ENCODE assay signal across 20 cellular contexts in the genomic region with DNA sequence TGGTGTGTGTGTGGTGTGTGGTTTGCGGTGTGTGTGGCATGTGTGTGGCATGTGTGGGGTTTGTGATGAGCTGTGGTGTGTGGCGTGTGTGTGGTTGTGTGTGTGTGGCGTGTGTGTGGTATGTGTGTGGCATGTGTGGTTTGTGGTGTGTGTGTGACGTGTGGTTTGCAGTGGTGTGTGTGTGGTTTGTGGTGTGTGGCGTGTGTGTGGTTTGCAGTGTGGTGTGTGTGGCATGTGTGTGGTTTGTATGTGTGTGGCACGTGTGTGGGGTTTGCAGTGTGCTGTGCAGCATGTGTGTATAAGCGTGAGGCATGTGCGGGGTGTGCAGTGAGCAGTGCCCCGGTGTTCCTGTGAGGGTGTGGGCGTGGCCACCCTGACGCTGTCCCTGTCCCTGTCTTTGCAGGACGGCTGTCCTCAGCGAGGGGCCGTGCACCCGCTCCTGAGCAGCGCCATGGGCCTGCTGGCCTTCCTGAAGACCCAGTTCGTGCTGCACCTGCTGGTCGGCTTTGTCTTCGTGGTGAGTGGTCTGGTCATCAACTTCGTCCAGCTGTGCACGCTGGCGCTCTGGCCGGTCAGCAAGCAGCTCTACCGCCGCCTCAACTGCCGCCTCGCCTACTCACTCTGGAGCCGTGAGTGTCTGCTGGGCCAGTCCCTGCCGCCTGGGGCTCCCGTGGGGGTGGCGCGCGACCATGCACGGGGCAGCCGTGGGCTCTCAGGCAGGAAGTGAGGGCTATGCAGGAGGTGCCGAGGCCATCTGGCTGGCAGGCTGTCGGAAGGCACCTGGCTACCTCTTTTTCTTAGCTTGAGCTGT. TPM values are rescaled to one million over a fixed set of nuclear protein-coding genes. Genes with fewer than 3 reads are reported as not detected.
DNase-seq lines count a peak whose midpoint lies in the region; ATAC-seq and TF ChIP-seq lines count a peak whose summit lies in the region.
"Had no signal": no experiment of that assay in that cellular context is flagged by ENCODE, and none has a peak within 500 bp of the region (broad histone marks: within the 10 kb centered on the region; RNA-seq: fewer than 3 reads in every experiment).

No MANE protein-coding gene starts in this region.

- ATAC-seq in gastroesophageal sphincter (no peak), lower lobe of right lung (no peak)

- H3K36me3 Mint-ChIP-seq in activated CD4-positive, alpha-beta T cell treated with anti-CD3 and anti-CD28 coated beads, Interleukin-2, amount 10 ng/mL, durations not matched to agents 24 days and 14 days (ENCODE audit: low read depth): peaks cover 37% of the 10 kb centered on the region
- H3K36me3 Mint-ChIP-seq in endodermal cell (ENCODE audit: low read depth): peaks cover 41% of the 10 kb centered on the region

- H3K4me1 Mint-ChIP-seq in activated CD4-positive, alpha-beta T cell treated with anti-CD3 and anti-CD28 coated beads, Interleukin-2, amount 10 ng/mL, durations not matched to agents 24 days and 14 days: peaks cover 8% of the 10 kb centered on the region
- H3K4me1 Mint-ChIP-seq in endodermal cell: peaks cover 9% of the 10 kb centered on the region

- H3K4me1 ChIP-seq in endodermal cell (ENCODE audit: control insufficient read depth, insufficient read depth, low read length) (no peaks in the 10 kb centered on the region), gastroesophageal sphincter (peaks cover 0 to 31% (median 0%) of the 10 kb centered on the region in 3 donors), lower lobe of right lung (no peaks in the 10 kb centered on the region)
- H3K4me1 ChIP-seq: uterus had no signal

- H3K9me3 Mint-ChIP-seq in activated CD4-positive, alpha-beta T cell treated with anti-CD3 and anti-CD28 coated beads, Interleukin-2, amount 10 ng/mL, durations not matched to agents 24 days and 14 days: no peaks in the 10 kb centered on the region
- H3K9me3 Mint-ChIP-seq in endodermal cell: peaks cover 1% of the 10 kb centered on the region
- H3K9me3 Mint-ChIP-seq: CD4-positive, alpha-beta memory T cell; neural crest cell had no signal

- peaks cover 24% of the 10 kb centered on the region for H3K36me3 ChIP-seq in endodermal cell (ENCODE audit: control insufficient read depth, insufficient read depth, low read length)
- peaks cover 0 to 39% of the 10 kb centered on the region in 2 donors for H3K36me3 ChIP-seq in gastroesophageal sphincter
- H3K36me3 ChIP-seq in lower lobe of right lung: peaks cover 37% of the 10 kb centered on the region
- H3K36me3 ChIP-seq: uterus had no signal

- DNase-seq in activated CD4-positive, alpha-beta T cell treated with anti-CD3 and anti-CD28 coated beads, Interleukin-2, amount 10 ng/mL, durations not matched to agents 24 days and 14 days: peak; percentile 66
- no peak for DNase-seq in activated CD4-positive, alpha-beta T cell treated with anti-CD3 and anti-CD28 coated beads for 4 hours
- peak; percentile 15 for DNase-seq in Jurkat, Clone E6-1 (ENCODE audit: low read depth, low spot score)
- no peak for DNase-seq in endodermal cell
- peak; percentile 39 for DNase-seq in stimulated activated CD8-positive, alpha-beta memory T cell treated with anti-CD3 and anti-CD28 coated beads, Interleukin-4, amount 100 ng/mL, for 48 hours
- no peak for DNase-seq in DMS79 (lab: John Stamatoyannopoulos, UW)
- DNase-seq in lower lobe of right lung: no peak
- DNase-seq: ACHN; caudate nucleus; CD4-positive, alpha-beta memory T cell; KBM-7; kidney; mesendoderm; NCI-H526; PC-9; stomach; uterus had no signal

- WGBS in endodermal cell (ENCODE audit: insufficient coverage in 1 of 2, insufficient read length in 1 of 2), 2 experiments: 87 to 94% methylated on average over 29 to 37 of the region's 37 CpGs
- 77 to 96% methylated on average over 2 to 4 of the region's 37 CpGs for WGBS in gastroesophageal sphincter (ENCODE audit: low coverage in 1 of 2), 2 donors

- H3K27me3 Mint-ChIP-seq in activated CD4-positive, alpha-beta T cell treated with anti-CD3 and anti-CD28 coated beads, Interleukin-2, amount 10 ng/mL, durations not matched to agents 24 days and 14 days: no peaks in the 10 kb centered on the region
- H3K27me3 Mint-ChIP-seq in endodermal cell (ENCODE audit: insufficient read depth): no peaks in the 10 kb centered on the region
- H3K27me3 Mint-ChIP-seq: CD4-positive, alpha-beta memory T cell had no signal

- H3K4me3 Mint-ChIP-seq in activated CD4-positive, alpha-beta T cell treated with anti-CD3 and anti-CD28 coated beads, Interleukin-2, amount 10 ng/mL, durations not matched to agents 24 days and 14 days: no peak overlapping the region
- H3K4me3 Mint-ChIP-seq in endodermal cell: no peak overlapping the region
- H3K4me3 Mint-ChIP-seq: CD4-positive, alpha-beta memory T cell; neural crest cell had no signal

- H3K27me3 ChIP-seq in endodermal cell (ENCODE audit: control insufficient read depth, insufficient read depth, low read length, poor library complexity, severe bottlenecking): no peaks in the 10 kb centered on the region
- H3K27me3 ChIP-seq in gastroesophageal sphincter: no peaks in the 10 kb centered on the region
- no peaks in the 10 kb centered on the region for H3K27me3 ChIP-seq in lower lobe of right lung (ENCODE audit: low read depth)
- H3K27me3 ChIP-seq: hepatocyte, stomach, uterus had no signal

- H3K27ac Mint-ChIP-seq in activated CD4-positive, alpha-beta T cell treated with anti-CD3 and anti-CD28 coated beads, Interleukin-2, amount 10 ng/mL, durations not matched to agents 24 days and 14 days: no peak overlapping the region
- no peak overlapping the region for H3K27ac Mint-ChIP-seq in endodermal cell

- no peak overlapping the region for H3K4me3 ChIP-seq in Jurkat, Clone E6-1 (ENCODE audit: low read length)
- H3K4me3 ChIP-seq in endodermal cell (ENCODE audit: low read length) (no peak overlapping the region), gastroesophageal sphincter (no peak overlapping the region), lower lobe of right lung (no peak overlapping the region)
- H3K4me3 ChIP-seq: hepatocyte, PC-9, stomach, uterus had no signal

- intact Hi-C loops in activated CD4-positive, alpha-beta T cell treated with anti-CD3 and anti-CD28 coated beads, Interleukin-2, amount 10 ng/mL, durations not matched to agents 24 days and 14 days (cut with micrococcal nuclease): no loop called here
- intact Hi-C loops in lower lobe of right lung (cut with DNase I): no loop called here

- TF ChIP-seq EP300 in gastroesophageal sphincter (IDR thresholded peaks at IDR 0.05): no peak

- H3K27ac ChIP-seq in endodermal cell (ENCODE audit: low read depth, low read length) (peak overlapping the region; percentile 12), gastroesophageal sphincter (no peak overlapping the region), lower lobe of right lung (no peak overlapping the region)
- H3K27ac ChIP-seq: hepatocyte, PC-9, stomach, uterus had no signal

- TF ChIP-seq CTCF in endodermal cell (conservative IDR thresholded peaks at IDR 0.05) (no peak), gastroesophageal sphincter (IDR thresholded peaks at IDR 0.05) (no peak), lower lobe of right lung (IDR thresholded peaks at IDR 0.05) (no peak)

- TF ChIP-seq POLR2A in gastroesophageal sphincter (IDR thresholded peaks at IDR 0.05): no peak

- H3K9me3 ChIP-seq in endodermal cell (ENCODE audit: control insufficient read depth, low read length) (no peaks in the 10 kb centered on the region), gastroesophageal sphincter (no peaks in the 10 kb centered on the region), lower lobe of right lung (no peaks in the 10 kb centered on the region)
- H3K9me3 ChIP-seq: stomach, uterus had no signal

- H3K9ac ChIP-seq in endodermal cell (ENCODE audit: extremely low read depth, low read length, poor library complexity, severe bottlenecking): no peak overlapping the region

RNA-seq across cellular contexts. Expression of a gene that starts 52.7 kb away (rescaled TPM):
- 69.6 and 75.0 TPM in 2 replicates for total RNA-seq in activated CD4-positive, alpha-beta T cell treated with anti-CD3 and anti-CD28 coated beads, Interleukin-2, amount 10 ng/mL, durations not matched to agents 24 days and 14 days
- polyA plus RNA-seq in Jurkat, Clone E6-1 (2012; ENCODE audit: insufficient read depth, insufficient read length): 26.3 TPM
- total RNA-seq in endodermal cell (10 to 100 TPM; 36.8 to 40.1 TPM), gastroesophageal sphincter (10 to 100 TPM; 17.8 to 58.1 (median 32.4) TPM), lower lobe of right lung (47.4 TPM)
- 18.6 TPM for polyA plus RNA-seq in endodermal cell (2013, experiment 1 of 2)
- polyA plus RNA-seq in endodermal cell (2013, experiment 2 of 2): 18.9 TPM

Comparison
In these comparisons a context has a peak if more than half of its experiments do, and no peak if none do; other contexts are left out.
1. DNase-seq: peak in activated CD4-positive, alpha-beta T cell treated with anti-CD3 and anti-CD28 coated beads, Interleukin-2, amount 10 ng/mL, durations not matched to agents 24 days and 14 days (single experiment), Jurkat, Clone E6-1 (single experiment) and stimulated activated CD8-positive, alpha-beta memory T cell treated with anti-CD3 and anti-CD28 coated beads, Interleukin-4, amount 100 ng/mL, for 48 hours (single experiment); none in activated CD4-positive, alpha-beta T cell treated with anti-CD3 and anti-CD28 coated beads for 4 hours (0 of 2), endodermal cell (single experiment), DMS79 (single experiment) and lower lobe of right lung (single experiment).